Comparison of ENCODE assay signal across 28 cellular contexts in the genomic region with DNA sequence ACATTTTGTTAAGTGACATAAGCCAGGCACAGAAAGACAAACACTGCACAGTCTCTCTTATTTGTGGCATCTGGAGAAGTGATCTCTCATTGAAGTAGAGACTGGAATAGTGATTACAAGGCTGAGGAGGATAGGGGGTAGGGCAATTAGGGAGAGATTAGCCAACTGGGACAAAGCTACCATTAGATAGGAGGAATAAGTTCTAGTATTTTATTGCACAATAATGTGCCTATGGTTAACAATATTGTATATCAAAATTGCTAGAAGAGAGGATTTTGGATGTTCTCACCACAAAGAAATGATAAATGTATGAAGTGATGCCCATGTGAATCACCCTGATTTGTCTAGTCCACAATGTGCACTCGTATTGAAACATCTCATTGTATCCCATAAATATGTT.
"Had no signal": no experiment of that assay in that cellular context is flagged by ENCODE, and none has a peak within 500 bp of the region (broad histone marks: within the 10 kb centered on the region; RNA-seq: fewer than 3 reads in every experiment).

No MANE protein-coding gene starts in this region.

- H3K9me3 Mint-ChIP-seq: stimulated activated naive CD8-positive, alpha-beta T cell treated with anti-CD3 and anti-CD28 coated beads, Interleukin-15, amount 100 ng/mL, for 72 hours; stimulated activated naive CD8-positive, alpha-beta T cell treated with anti-CD3 and anti-CD28 coated beads, Interleukin-15, Interleukin-2, amounts not matched to agents 100 ng/mL and 50 ng/mL, for 24 hours; type B pancreatic cell had no signal

- H3K4me3 Mint-ChIP-seq: stimulated activated effector memory CD8-positive, alpha-beta T cell treated with anti-CD3 and anti-CD28 coated beads, Interleukin-12 subunit alpha, Interleukin-12 subunit beta, amount 100 ng/mL, for 72 hours; stimulated activated memory B cell treated with anti-CD40 and anti-IgM and Interleukin-4, amounts not matched to agents 10 μg/mL and 1 μg/mL and 100 μg/mL, for 72 hours; stimulated activated naive B cell treated with anti-CD40 and anti-IgM and Interleukin-4, amounts not matched to agents 10 μg/mL and 1 μg/mL and 100 μg/mL, for 72 hours; stimulated activated naive CD8-positive, alpha-beta T cell treated with anti-CD3 and anti-CD28 coated beads, Interleukin-15, amount 100 ng/mL, for 72 hours; stimulated activated naive CD8-positive, alpha-beta T cell treated with anti-CD3 and anti-CD28 coated beads, Interleukin-15, Interleukin-2, amounts not matched to agents 100 ng/mL and 50 ng/mL, for 24 hours; type B pancreatic cell had no signal

- H3K36me3 Mint-ChIP-seq: stimulated activated effector memory CD8-positive, alpha-beta T cell treated with anti-CD3 and anti-CD28 coated beads, Interleukin-12 subunit alpha, Interleukin-12 subunit beta, amount 100 ng/mL, for 72 hours; stimulated activated memory B cell treated with anti-CD40 and anti-IgM and Interleukin-4, amounts not matched to agents 10 μg/mL and 1 μg/mL and 100 μg/mL, for 72 hours; stimulated activated naive B cell treated with anti-CD40 and anti-IgM and Interleukin-4, amounts not matched to agents 10 μg/mL and 1 μg/mL and 100 μg/mL, for 72 hours; type B pancreatic cell had no signal

- FAIRE-seq: urothelium cell line had no signal

- H3K4me3 ChIP-seq: stomach, suprapubic skin, testis, thoracic aorta, thyroid gland, tibial artery, tibial nerve, transverse colon, upper lobe of left lung, upper lobe of right lung, uterus, vagina had no signal

- H3K4me1 ChIP-seq: stomach, suprapubic skin, testis, tibial nerve, transverse colon, upper lobe of left lung, upper lobe of right lung, uterus, vagina had no signal

- H3K27ac ChIP-seq: stomach, suprapubic skin, testis, thoracic aorta, thyroid gland, tibial artery, tibial nerve, transverse colon, upper lobe of left lung, upper lobe of right lung, uterus, vagina had no signal

- H3K4me1 Mint-ChIP-seq: stimulated activated effector memory CD8-positive, alpha-beta T cell treated with anti-CD3 and anti-CD28 coated beads, Interleukin-12 subunit alpha, Interleukin-12 subunit beta, amount 100 ng/mL, for 72 hours; stimulated activated memory B cell treated with anti-CD40 and anti-IgM and Interleukin-4, amounts not matched to agents 10 μg/mL and 1 μg/mL and 100 μg/mL, for 72 hours; stimulated activated naive B cell treated with anti-CD40 and anti-IgM and Interleukin-4, amounts not matched to agents 10 μg/mL and 1 μg/mL and 100 μg/mL, for 72 hours; stimulated activated naive CD8-positive, alpha-beta T cell treated with anti-CD3 and anti-CD28 coated beads, Interleukin-15, amount 100 ng/mL, for 72 hours had no signal

- H3K9me3 ChIP-seq: stomach, suprapubic skin, testis, thoracic aorta, thyroid gland, tibial artery, transverse colon, upper lobe of left lung, upper lobe of right lung, uterus, vagina had no signal

- H3K27me3 ChIP-seq: stomach, suprapubic skin, testis, thyroid gland, tibial artery, tibial nerve, transverse colon, upper lobe of left lung, upper lobe of right lung, uterus, vagina had no signal

- ATAC-seq: stimulated activated effector memory CD8-positive, alpha-beta T cell treated with anti-CD3 and anti-CD28 coated beads, Interleukin-12 subunit alpha, Interleukin-12 subunit beta, amount 100 ng/mL, for 72 hours; stimulated activated memory B cell treated with anti-CD40 and anti-IgM and Interleukin-4, amounts not matched to agents 10 μg/mL and 1 μg/mL and 100 μg/mL, for 72 hours; stimulated activated naive B cell treated with anti-CD40 and anti-IgM and Interleukin-4, amounts not matched to agents 10 μg/mL and 1 μg/mL and 100 μg/mL, for 72 hours; stimulated activated naive CD8-positive, alpha-beta T cell treated with anti-CD3 and anti-CD28 coated beads, Interleukin-15, amount 100 ng/mL, for 72 hours; stimulated activated naive CD8-positive, alpha-beta T cell treated with anti-CD3 and anti-CD28 coated beads, Interleukin-15, Interleukin-2, amounts not matched to agents 100 U/mL and 50 U/mL, for 24 hours; upper lobe of right lung had no signal

- H3K27ac Mint-ChIP-seq: stimulated activated effector memory CD8-positive, alpha-beta T cell treated with anti-CD3 and anti-CD28 coated beads, Interleukin-12 subunit alpha, Interleukin-12 subunit beta, amount 100 ng/mL, for 72 hours; stimulated activated memory B cell treated with anti-CD40 and anti-IgM and Interleukin-4, amounts not matched to agents 10 μg/mL and 1 μg/mL and 100 μg/mL, for 72 hours; stimulated activated naive B cell treated with anti-CD40 and anti-IgM and Interleukin-4, amounts not matched to agents 10 μg/mL and 1 μg/mL and 100 μg/mL, for 72 hours; stimulated activated naive CD8-positive, alpha-beta T cell treated with anti-CD3 and anti-CD28 coated beads, Interleukin-15, amount 100 ng/mL, for 72 hours; stimulated activated naive CD8-positive, alpha-beta T cell treated with anti-CD3 and anti-CD28 coated beads, Interleukin-15, Interleukin-2, amounts not matched to agents 100 ng/mL and 50 ng/mL, for 24 hours; type B pancreatic cell had no signal

- DNase-seq: stimulated activated CD4-positive, alpha-beta T cell treated with anti-CD3 and anti-CD28 coated beads, Interleukin-2, amount 100 ng/mL, for 48 hours; stimulated activated CD4-positive, alpha-beta T cell treated with anti-CD3 and anti-CD28 coated beads, Interleukin-4, amount 100 ng/mL, for 1 hour; stimulated activated CD4-positive, alpha-beta T cell treated with anti-CD3 and anti-CD28 coated beads, Interleukin-4, amount 100 ng/mL, for 24 hours; stimulated activated CD4-positive, alpha-beta T cell treated with anti-CD3 and anti-CD28 coated beads, Interleukin-4, amount 100 ng/mL, for 4 hours; stimulated activated CD8-positive, alpha-beta memory T cell treated with anti-CD3 and anti-CD28 coated beads, Interleukin-4, amount 100 ng/mL, for 48 hours; stimulated activated naive B cell treated with anti-CD40 and anti-IgM and Interleukin-4, amounts not matched to agents 10 μg/mL and 1 μg/mL and 100 μg/mL, for 72 hours; stimulated activated naive CD4-positive, alpha-beta T cell; stimulated activated naive CD4-positive, alpha-beta T cell treated with Interleukin-2 at 50 U/mL for 16 hours; stimulated activated naive CD8-positive, alpha-beta T cell treated with anti-CD3 and anti-CD28 coated beads, Interleukin-15, amount 100 ng/mL, for 72 hours; stimulated activated naive CD8-positive, alpha-beta T cell treated with anti-CD3 and anti-CD28 coated beads, Interleukin-15, Interleukin-2, amounts not matched to agents 100 U/mL and 50 U/mL, for 24 hours; stomach; testis; thyroid gland; tibial artery; transverse colon; trophoblast cell; upper lobe of left lung; upper lobe of right lung; uterus had no signal

- H3K27me3 Mint-ChIP-seq: stimulated activated memory B cell treated with anti-CD40 and anti-IgM and Interleukin-4, amounts not matched to agents 10 μg/mL and 1 μg/mL and 100 μg/mL, for 72 hours; stimulated activated naive B cell treated with anti-CD40 and anti-IgM and Interleukin-4, amounts not matched to agents 10 μg/mL and 1 μg/mL and 100 μg/mL, for 72 hours; stimulated activated naive CD8-positive, alpha-beta T cell treated with anti-CD3 and anti-CD28 coated beads, Interleukin-15, amount 100 ng/mL, for 72 hours; stimulated activated naive CD8-positive, alpha-beta T cell treated with anti-CD3 and anti-CD28 coated beads, Interleukin-15, Interleukin-2, amounts not matched to agents 100 ng/mL and 50 ng/mL, for 24 hours; type B pancreatic cell had no signal

- H3K36me3 ChIP-seq: stomach, suprapubic skin, thoracic aorta, thyroid gland, tibial artery, tibial nerve, transverse colon, upper lobe of left lung, upper lobe of right lung, uterus, vagina had no signal
